ENCODE assay signal across 35 cellular contexts in the genomic region with DNA sequence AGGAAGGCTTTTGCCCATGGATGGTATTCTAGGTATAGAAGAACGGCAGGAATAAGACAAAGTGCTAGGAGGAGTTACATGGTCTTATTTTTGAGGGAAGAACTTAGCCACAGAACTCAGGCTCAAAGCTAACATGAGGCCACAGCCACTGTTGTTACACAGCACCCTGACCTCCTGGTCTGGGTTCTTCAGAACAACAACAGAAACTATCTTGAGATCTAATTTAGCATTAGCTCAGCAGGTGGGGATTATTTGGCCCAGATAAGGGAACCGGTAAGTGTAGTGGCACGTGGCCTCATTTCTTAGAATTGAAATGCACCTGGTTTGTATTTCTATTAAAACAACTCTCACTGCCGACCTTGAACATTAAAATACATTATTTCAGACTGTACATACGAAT.
"Had no signal": no experiment of that assay in that cellular context is flagged by ENCODE, and none has a peak within 500 bp of the region (broad histone marks: within the 10 kb centered on the region; RNA-seq: fewer than 3 reads in every experiment).

No MANE protein-coding gene starts in this region.

- H3K36me3 ChIP-seq: MG63 had no signal

- H3K4me3 ChIP-seq: MG63 had no signal

- DNase-seq: Karpas-422, Kasumi-1, KG1, MG63, MV-4-11, NCI-H1048, NCI-H1092, NCI-H1092 treated with DMSO at 0.1 percent for 48 hours, NCI-H1105, NCI-H1105 treated with DMSO at 0.1 percent for 48 hours, NCI-H1417, NCI-H1417 treated with DMSO at 0.1 percent for 48 hours, NCI-H1436, NCI-H1436 treated with DMSO at 0.1 percent for 48 hours, NCI-H146, NCI-H1694, NCI-H1694 treated with DMSO at 0.1 percent for 48 hours, NCI-H187, NCI-H187 treated with DMSO at 0.1 percent for 48 hours, NCI-H1930, NCI-H2029, NCI-H2029 treated with DMSO at 0.1 percent for 48 hours, NCI-H2081, NCI-H2081 treated with DMSO at 0.1 percent for 48 hours, NCI-H2107, NCI-H2171, NCI-H2171 treated with DMSO at 0.1 percent for 48 hours, NCI-H2227 treated with DMSO at 0.1 percent for 48 hours, NCI-H226, NCI-H345, NCI-H446, NCI-H446 treated with DMSO at 0.1 percent for 48 hours, NCI-H510A, NCI-H510A treated with DMSO at 0.1 percent for 48 hours, NCI-H524 had no signal

- H3K27me3 ChIP-seq: MG63 had no signal

- H3K9me3 ChIP-seq: MG63 had no signal
